ENCODE assay signal across 1 cellular context in the genomic region with DNA sequence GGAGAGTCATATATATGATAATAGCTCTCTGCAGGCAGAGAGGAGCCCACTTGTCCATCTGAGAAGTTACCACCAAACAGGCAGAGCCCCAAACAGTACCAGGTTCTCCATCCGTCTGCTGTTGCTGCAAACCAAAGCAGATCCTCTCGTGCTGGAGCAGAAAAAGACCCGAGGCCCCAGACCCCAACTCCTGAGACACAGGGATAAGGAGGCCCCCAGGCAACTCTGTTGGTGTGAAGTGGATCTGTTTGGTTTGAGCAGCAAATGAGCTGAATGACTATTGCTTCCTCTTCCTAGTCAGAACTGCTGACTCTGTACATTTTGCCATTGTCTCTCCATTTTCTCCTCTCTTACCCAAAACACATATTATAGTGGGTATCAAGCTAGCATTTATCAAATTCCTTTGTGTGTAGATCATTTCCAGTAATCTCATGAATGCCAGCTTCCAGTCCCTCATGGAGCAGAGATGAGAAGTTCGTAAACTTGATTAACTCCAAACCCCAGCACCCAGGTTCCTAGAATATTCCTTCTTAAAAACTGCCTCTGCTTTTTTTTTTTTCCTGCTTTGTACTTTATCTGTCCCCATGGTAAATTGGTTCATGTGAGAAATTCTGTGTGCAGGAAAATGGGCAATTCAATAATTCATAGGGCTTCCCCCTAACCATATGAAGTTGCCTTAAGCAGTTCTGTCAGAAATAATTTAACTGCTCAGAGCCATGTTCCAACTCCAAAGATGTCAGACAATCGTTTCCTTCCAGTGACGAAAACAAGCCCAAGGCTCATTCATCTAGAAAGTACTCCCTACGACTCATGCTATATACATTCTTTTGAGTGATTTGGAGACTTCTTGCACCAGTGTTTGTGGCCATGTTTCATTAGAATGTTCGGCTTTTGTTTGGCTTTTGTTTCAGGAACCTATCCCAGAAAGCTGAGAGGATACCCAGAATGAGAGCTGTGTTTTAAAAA.
TF ChIP-seq lines count a peak whose summit lies in the region.

No MANE protein-coding gene starts in this region.

TF ChIP-seq in GM12878, 131 proteins besides CTCF, POLR2A, EP300 and RAD21 (continued from another document):
- TF ChIP-seq, protein P1, sequence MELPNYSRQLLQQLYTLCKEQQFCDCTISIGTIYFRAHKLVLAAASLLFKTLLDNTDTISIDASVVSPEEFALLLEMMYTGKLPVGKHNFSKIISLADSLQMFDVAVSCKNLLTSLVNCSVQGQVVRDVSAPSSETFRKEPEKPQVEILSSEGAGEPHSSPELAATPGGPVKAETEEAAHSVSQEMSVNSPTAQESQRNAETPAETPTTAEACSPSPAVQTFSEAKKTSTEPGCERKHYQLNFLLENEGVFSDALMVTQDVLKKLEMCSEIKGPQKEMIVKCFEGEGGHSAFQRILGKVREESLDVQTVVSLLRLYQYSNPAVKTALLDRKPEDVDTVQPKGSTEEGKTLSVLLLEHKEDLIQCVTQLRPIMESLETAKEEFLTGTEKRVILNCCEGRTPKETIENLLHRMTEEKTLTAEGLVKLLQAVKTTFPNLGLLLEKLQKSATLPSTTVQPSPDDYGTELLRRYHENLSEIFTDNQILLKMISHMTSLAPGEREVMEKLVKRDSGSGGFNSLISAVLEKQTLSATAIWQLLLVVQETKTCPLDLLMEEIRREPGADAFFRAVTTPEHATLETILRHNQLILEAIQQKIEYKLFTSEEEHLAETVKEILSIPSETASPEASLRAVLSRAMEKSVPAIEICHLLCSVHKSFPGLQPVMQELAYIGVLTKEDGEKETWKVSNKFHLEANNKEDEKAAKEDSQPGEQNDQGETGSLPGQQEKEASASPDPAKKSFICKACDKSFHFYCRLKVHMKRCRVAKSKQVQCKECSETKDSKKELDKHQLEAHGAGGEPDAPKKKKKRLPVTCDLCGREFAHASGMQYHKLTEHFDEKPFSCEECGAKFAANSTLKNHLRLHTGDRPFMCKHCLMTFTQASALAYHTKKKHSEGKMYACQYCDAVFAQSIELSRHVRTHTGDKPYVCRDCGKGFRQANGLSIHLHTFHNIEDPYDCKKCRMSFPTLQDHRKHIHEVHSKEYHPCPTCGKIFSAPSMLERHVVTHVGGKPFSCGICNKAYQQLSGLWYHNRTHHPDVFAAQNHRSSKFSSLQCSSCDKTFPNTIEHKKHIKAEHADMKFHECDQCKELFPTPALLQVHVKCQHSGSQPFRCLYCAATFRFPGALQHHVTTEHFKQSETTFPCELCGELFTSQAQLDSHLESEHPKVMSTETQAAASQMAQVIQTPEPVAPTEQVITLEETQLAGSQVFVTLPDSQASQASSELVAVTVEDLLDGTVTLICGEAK (IDR thresholded peaks at IDR 0.05; ENCODE audit: borderline replicate concordance), result no peak
- TF ChIP-seq NR2C2 (IDR thresholded peaks at IDR 0.05; ENCODE audit: borderline replicate concordance, control insufficient read depth, insufficient read length, low read depth) (no peak), YY1 (IDR thresholded peaks at IDR 0.05; ENCODE audit: low read depth, low read length) (no peak)
